In the genomic region with DNA sequence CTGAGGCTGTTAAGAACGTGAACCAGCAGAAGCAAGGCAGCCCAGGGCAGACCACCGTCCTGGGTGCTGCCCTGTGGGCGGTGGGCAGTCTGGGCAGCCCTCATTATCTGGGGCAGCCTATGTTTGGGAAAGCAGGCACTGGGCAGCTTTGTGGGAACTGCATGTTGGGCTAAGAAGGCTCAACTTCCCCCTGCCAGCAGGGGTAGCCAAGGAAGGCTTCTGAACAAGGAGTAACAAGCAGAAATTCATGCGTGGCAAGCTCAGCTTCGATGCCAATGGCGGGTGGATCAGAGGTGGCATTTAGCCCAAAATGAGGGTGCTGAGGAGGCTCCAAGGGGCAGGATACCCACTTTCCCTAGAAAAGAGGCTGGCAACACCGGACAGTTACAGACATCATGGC, we compare ENCODE assay signal across 21 cellular contexts.
"Had no signal": no experiment of that assay in that cellular context is flagged by ENCODE, and none has a peak within 500 bp of the region (broad histone marks: within the 10 kb centered on the region; RNA-seq: fewer than 3 reads in every experiment).

No MANE protein-coding gene starts in this region.

- H3K4me1 Mint-ChIP-seq: activated B cell treated with CpG ODN at 0.5 μM for 24 hours; activated naive CD8-positive, alpha-beta T cell treated with anti-CD3 and anti-CD28 coated beads, Interleukin-2, amount 10 ng/mL, durations not matched to agents 7 days and 5 days; natural killer cell had no signal

- H3K4me3 Mint-ChIP-seq: activated B cell treated with CpG ODN at 0.5 μM for 24 hours; activated naive CD4-positive, alpha-beta T cell treated with anti-CD3 and anti-CD28 coated beads for 36 hours; activated naive CD8-positive, alpha-beta T cell treated with anti-CD3 and anti-CD28 coated beads, Interleukin-2, amount 10 ng/mL, durations not matched to agents 7 days and 5 days; activated T-cell treated with anti-CD3 and anti-CD28 coated beads, Interleukin-2, amount 50 U/mL, for 4 hours; natural killer cell had no signal

- H3K27ac ChIP-seq: colonic mucosa, SJSA1, thoracic aorta had no signal

- H3K9me3 ChIP-seq: colonic mucosa had no signal

- H3K4me1 ChIP-seq: colonic mucosa, SJSA1 had no signal

- H3K27me3 ChIP-seq: colonic mucosa, SJSA1 had no signal

- H3K36me3 ChIP-seq: colonic mucosa, thoracic aorta had no signal

- DNase-seq: activated B cell treated with CpG ODN at 0.5 μM for 24 hours; activated CD4-positive, alpha-beta T cell treated with anti-CD3 and anti-CD28 coated beads for 4 hours; activated CD4-positive, alpha-beta T cell treated with anti-CD3 and anti-CD28 coated beads, Interleukin-2, amount 50 U/mL, for 48 hours; activated naive CD4-positive, alpha-beta T cell treated with anti-CD3 and anti-CD28 coated beads for 36 hours; activated naive CD8-positive, alpha-beta T cell treated with anti-CD3 and anti-CD28 coated beads, Interleukin-2, amount 10 ng/mL, durations not matched to agents 7 days and 5 days; activated T-cell treated with anti-CD3 and anti-CD28 coated beads, Interleukin-2, amount 50 U/mL, for 4 hours; amniotic stem cell; colonic mucosa; foreskin fibroblast; left ventricle myocardium superior; mammary epithelial cell; midbrain; natural killer cell; nucleus accumbens; retina; stimulated activated CD4-positive, alpha-beta T cell treated with anti-CD3 and anti-CD28 coated beads, Interleukin-4, amount 100 ng/mL, for 24 hours; stimulated activated naive CD4-positive, alpha-beta T cell treated with Interleukin-2 at 50 U/mL for 16 hours; T1000 had no signal

- ATAC-seq: activated T-cell treated with anti-CD3 and anti-CD28 coated beads, Interleukin-2, amount 50 U/mL, for 4 hours; left ventricle myocardium superior; natural killer cell had no signal

- H3K4me3 ChIP-seq: colonic mucosa, SJSA1, thoracic aorta had no signal

- H3K27me3 Mint-ChIP-seq: activated B cell treated with CpG ODN at 0.5 μM for 24 hours; activated naive CD8-positive, alpha-beta T cell treated with anti-CD3 and anti-CD28 coated beads, Interleukin-2, amount 10 ng/mL, durations not matched to agents 7 days and 5 days had no signal

- H3K27ac Mint-ChIP-seq: activated B cell treated with CpG ODN at 0.5 μM for 24 hours; activated naive CD4-positive, alpha-beta T cell treated with anti-CD3 and anti-CD28 coated beads for 36 hours; activated naive CD8-positive, alpha-beta T cell treated with anti-CD3 and anti-CD28 coated beads, Interleukin-2, amount 10 ng/mL, durations not matched to agents 7 days and 5 days; activated T-helper 2 cell treated with anti-CD3 and anti-CD28 coated beads, Interferon-gamma antibody, Interleukin-2, Interleukin-4, amounts not matched to agents 10 μg/mL and 5 μg/mL and 100 μg/mL, durations not matched to agents 14 hours and 24 hours and 36 hours; natural killer cell had no signal
